In the genomic region with DNA sequence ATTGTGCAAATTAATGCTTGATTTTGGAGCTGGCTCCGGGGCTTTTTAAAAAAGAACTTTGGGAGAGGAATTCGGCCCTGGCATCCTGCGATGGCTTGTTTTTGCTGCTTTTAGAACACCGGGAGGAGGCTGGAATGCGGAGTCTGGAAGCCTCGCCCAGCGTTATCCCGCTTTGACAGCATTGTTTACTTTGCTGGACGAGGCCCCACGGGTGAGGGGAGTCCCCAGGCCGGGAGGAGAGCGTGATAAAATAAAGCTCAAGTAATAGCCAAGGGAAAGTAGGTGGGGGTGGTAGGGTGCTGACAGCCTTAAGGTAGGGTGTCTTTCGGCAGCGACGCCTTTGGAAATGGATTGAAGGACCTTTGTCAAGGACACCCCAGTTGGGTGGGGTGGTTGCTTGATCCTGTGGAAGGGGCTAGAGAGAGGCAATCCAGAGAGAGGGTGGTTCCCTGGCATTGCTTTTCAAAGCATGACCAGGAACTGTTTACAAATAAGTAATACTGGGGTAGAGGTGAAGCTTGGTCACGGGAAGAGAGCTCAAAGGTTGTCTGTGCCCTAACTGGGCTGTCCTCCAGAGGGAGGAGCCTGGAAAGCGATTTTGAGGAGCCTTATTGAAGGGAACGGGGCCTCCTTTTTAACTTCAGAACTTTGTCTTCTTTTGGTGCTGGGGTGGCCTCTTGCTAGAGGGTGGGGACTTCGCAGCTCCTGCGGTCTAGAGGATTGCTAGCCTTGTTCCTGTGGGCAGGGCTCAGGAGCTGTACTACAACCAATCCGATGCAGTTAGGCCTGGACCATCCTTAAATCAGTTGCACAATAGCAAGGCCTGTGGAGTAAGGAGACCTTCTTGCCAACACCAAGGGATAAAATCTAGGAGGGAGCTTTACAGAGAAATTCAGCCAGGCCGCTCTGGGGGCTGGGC, we compare ENCODE assay signal across 1 cellular context.
A peak's percentile ranks its signal among the peaks of the same experiment; 100 is the strongest.
TF ChIP-seq lines count a peak whose summit lies in the region.

No MANE protein-coding gene starts in this region.

TF ChIP-seq in H1, 55 proteins besides CTCF, POLR2A, EP300 and RAD21:
- TF ChIP-seq RBBP5 (IDR thresholded peaks at IDR 0.05; ENCODE audit: borderline replicate concordance, low read depth, low read length) (no peak), SRF (IDR thresholded peaks at IDR 0.05; ENCODE audit: low read depth, low read length) (no peak), KDM5A (IDR thresholded peaks at IDR 0.05; ENCODE audit: low read length) (no peak), BCL11A (IDR thresholded peaks at IDR 0.05; ENCODE audit: low read depth in 2 of 2, low read length in 2 of 2) (no peak), CEBPB (IDR thresholded peaks at IDR 0.05; ENCODE audit: low read depth, low read length) (peak; percentile 89), SIN3A (conservative IDR thresholded peaks at IDR 0.05 in 1 of 2, IDR thresholded peaks at IDR 0.05 in 1 of 2; ENCODE audit: low read depth in 1 of 2, low read length in 2 of 2) (peak in 1 of 2 experiments; percentile 70; a peak in 1 of 4 replicates), NRF1 (IDR thresholded peaks at IDR 0.05; ENCODE audit: low read depth, low read length) (no peak), TEAD4 (IDR thresholded peaks at IDR 0.05; ENCODE audit: low read depth, low read length) (peak; percentile 61), RNF2 (IDR thresholded peaks at IDR 0.05; ENCODE audit: borderline replicate concordance, low read depth, low read length, missing control alignments, poor library complexity, severe bottlenecking) (no peak)
